7 cellular contexts compared by ENCODE assay signal in genomic region chr17:72708682-72709081, GRCh38.
A peak's percentile ranks its signal among the peaks of the same experiment; 100 is the strongest.
DNase-seq lines count a peak whose midpoint lies in the region; ATAC-seq lines count a peak whose summit lies in the region.
"Not testable (repeated sequence)": the region's sequence is repeated elsewhere in the genome, so short reads cannot be mapped to it uniquely, and the experiment has no call there.

No MANE protein-coding gene starts in this region.

- H3K4me1 Mint-ChIP-seq in CD4-positive, alpha-beta memory T cell = peaks cover 12 to 27% (median 20%) of the 10 kb centered on the region in 4 donors
- peaks cover 13% of the 10 kb centered on the region for H3K4me1 Mint-ChIP-seq in T-helper 17 cell
- H3K4me1 Mint-ChIP-seq in activated CD4-positive, alpha-beta memory T cell treated with anti-CD3 and anti-CD28 coated beads for 36 hours (ENCODE audit: low read depth) = peaks cover 37% of the 10 kb centered on the region
- peaks cover 64% of the 10 kb centered on the region for H3K4me1 Mint-ChIP-seq in activated T-helper 1 cell treated with anti-CD3 and anti-CD28 coated beads, Interleukin-12 subunit alpha, Interleukin-12 subunit beta, Interleukin-2, Interleukin-4 antibody, amounts not matched to agents 30 ng/mL and 10 ng/mL and 1 ng/mL, durations not matched to agents 14 hours and 24 hours and 36 hours (ENCODE audit: low read depth)
- H3K4me1 Mint-ChIP-seq in activated naive CD4-positive, alpha-beta T cell treated with anti-CD3 and anti-CD28 coated beads, Interleukin-2, amount 50 U/mL, for 24 hours = peaks cover 28% of the 10 kb centered on the region
- H3K4me1 Mint-ChIP-seq in naive thymus-derived CD4-positive, alpha-beta T cell = peaks cover 11 to 63% (median 23%) of the 10 kb centered on the region in 7 donors

- intact Hi-C loops in CD4-positive, alpha-beta memory T cell (cut with micrococcal nuclease); activated CD4-positive, alpha-beta memory T cell treated with anti-CD3 and anti-CD28 coated beads for 36 hours (cut with micrococcal nuclease): not testable (repeated sequence)
- intact Hi-C loops in activated T-helper 1 cell treated with anti-CD3 and anti-CD28 coated beads, Interleukin-12 subunit alpha, Interleukin-12 subunit beta, Interleukin-2, Interleukin-4 antibody, amounts not matched to agents 30 ng/mL and 10 ng/mL and 1 ng/mL, durations not matched to agents 14 hours and 24 hours and 36 hours (cut with micrococcal nuclease) = loop anchor here (2.0 to 5.0 kb wide), 3 partner anchors 18 to 604 kb away; partner anchors contain the start of gene CDC42EP4
- intact Hi-C loops in naive thymus-derived CD4-positive, alpha-beta T cell (cut with micrococcal nuclease) = loop anchor here in 1 of 2 donors (1.0 kb wide), 1 partner anchor 19 kb away; no protein-coding TSS in a partner anchor

- H3K4me3 ChIP-seq in CD4-positive, alpha-beta memory T cell (ENCODE audit: low read length in 2 of 2); naive thymus-derived CD4-positive, alpha-beta T cell (ENCODE audit: low read length): not testable (repeated sequence)

- peaks cover 7 to 18% (median 11%) of the 10 kb centered on the region in 8 donors for H3K9me3 Mint-ChIP-seq in CD4-positive, alpha-beta memory T cell
- H3K9me3 Mint-ChIP-seq in activated CD4-positive, alpha-beta memory T cell treated with anti-CD3 and anti-CD28 coated beads for 36 hours = peaks cover 19% of the 10 kb centered on the region
- H3K9me3 Mint-ChIP-seq in activated T-helper 1 cell treated with anti-CD3 and anti-CD28 coated beads, Interleukin-12 subunit alpha, Interleukin-12 subunit beta, Interleukin-2, Interleukin-4 antibody, amounts not matched to agents 30 ng/mL and 10 ng/mL and 1 ng/mL, durations not matched to agents 14 hours and 24 hours and 36 hours = peaks cover 25% of the 10 kb centered on the region
- H3K9me3 Mint-ChIP-seq in activated naive CD4-positive, alpha-beta T cell treated with anti-CD3 and anti-CD28 coated beads, Interleukin-2, amount 50 U/mL, for 24 hours = not testable (repeated sequence)
- peaks cover 0 to 35% (median 12%) of the 10 kb centered on the region in 11 donors for H3K9me3 Mint-ChIP-seq in naive thymus-derived CD4-positive, alpha-beta T cell

- CTCF ChIA-PET in CD4-positive, alpha-beta memory T cell (lab: Charles Lee; ENCODE audit: partially characterized antibody) = interaction anchor here (0.7 to 2.1 kb wide), 3 partner anchors 10 to 152 kb away, joined by 3 to 28 read pairs (median 4); no protein-coding TSS in a partner anchor
- CTCF ChIA-PET in activated CD4-positive, alpha-beta memory T cell treated with anti-CD3 and anti-CD28 coated beads for 36 hours (lab: Charles Lee) = interaction anchor here (1.0 to 1.9 kb wide), 4 partner anchors 11 to 151 kb away, joined by 3 to 8 read pairs (median 6); no protein-coding TSS in a partner anchor
- CTCF ChIA-PET in naive thymus-derived CD4-positive, alpha-beta T cell (lab: Charles Lee) = interaction anchor here (1.5 kb wide), 1 partner anchor 19 kb away, joined by 8 read pairs; no protein-coding TSS in a partner anchor

- H3K36me3 ChIP-seq in CD4-positive, alpha-beta memory T cell (ENCODE audit: insufficient read depth, low read length); naive thymus-derived CD4-positive, alpha-beta T cell (ENCODE audit: control insufficient read depth in 2 of 3, insufficient read depth in 3 of 3, low read length in 3 of 3): not testable (repeated sequence)

- not testable (repeated sequence) for H3K9me3 ChIP-seq in CD4-positive, alpha-beta memory T cell (ENCODE audit: control insufficient read depth in 1 of 2, low read length in 2 of 2); T-helper 17 cell (ENCODE audit: control insufficient read depth, low read length, poor library complexity, severe bottlenecking); naive thymus-derived CD4-positive, alpha-beta T cell (ENCODE audit: control insufficient read depth in 2 of 3, low read length in 3 of 3)

- H3K27me3 ChIP-seq in CD4-positive, alpha-beta memory T cell (ENCODE audit: insufficient read depth, low read length); naive thymus-derived CD4-positive, alpha-beta T cell (ENCODE audit: control insufficient read depth in 2 of 2, insufficient read depth in 2 of 2, low read length in 2 of 2): not testable (repeated sequence)

- peak in 1 of 5 donors; percentile 10 for DNase-seq in CD4-positive, alpha-beta memory T cell
- DNase-seq in T-helper 17 cell; epithelial cell of prostate (ENCODE audit: low read depth, low spot score): not testable (repeated sequence)
- peak; percentile 24 for DNase-seq in activated CD4-positive, alpha-beta memory T cell treated with anti-CD3 and anti-CD28 coated beads for 36 hours
- peak; percentile 35 for DNase-seq in activated T-helper 1 cell treated with anti-CD3 and anti-CD28 coated beads, Interleukin-12 subunit alpha, Interleukin-12 subunit beta, Interleukin-2, Interleukin-4 antibody, amounts not matched to agents 30 ng/mL and 10 ng/mL and 1 ng/mL, durations not matched to agents 14 hours and 24 hours and 36 hours (ENCODE audit: low spot score)
- DNase-seq in naive thymus-derived CD4-positive, alpha-beta T cell = peak in 2 of 9 donors; percentile 11 to 33

- ATAC-seq in T-helper 17 cell; naive thymus-derived CD4-positive, alpha-beta T cell: not testable (repeated sequence)

- not testable (repeated sequence) for H3K4me1 ChIP-seq in CD4-positive, alpha-beta memory T cell (ENCODE audit: insufficient read depth, low read length); naive thymus-derived CD4-positive, alpha-beta T cell (ENCODE audit: control insufficient read depth in 2 of 2, insufficient read depth in 2 of 2, low read length in 2 of 2)

- not testable (repeated sequence) for H3K27me3 Mint-ChIP-seq in CD4-positive, alpha-beta memory T cell; T-helper 17 cell; activated CD4-positive, alpha-beta memory T cell treated with anti-CD3 and anti-CD28 coated beads for 36 hours; activated T-helper 1 cell treated with anti-CD3 and anti-CD28 coated beads, Interleukin-12 subunit alpha, Interleukin-12 subunit beta, Interleukin-2, Interleukin-4 antibody, amounts not matched to agents 30 ng/mL and 10 ng/mL and 1 ng/mL, durations not matched to agents 14 hours and 24 hours and 36 hours (ENCODE audit: insufficient read depth); activated naive CD4-positive, alpha-beta T cell treated with anti-CD3 and anti-CD28 coated beads, Interleukin-2, amount 50 U/mL, for 24 hours; naive thymus-derived CD4-positive, alpha-beta T cell

- H3K27ac ChIP-seq in CD4-positive, alpha-beta memory T cell (ENCODE audit: low read depth, low read length); naive thymus-derived CD4-positive, alpha-beta T cell (ENCODE audit: low read depth, low read length): not testable (repeated sequence)
- H3K27ac ChIP-seq in epithelial cell of prostate = peak overlapping the region; percentile 94

- peaks cover 17 to 39% of the 10 kb centered on the region in 2 donors for H3K36me3 Mint-ChIP-seq in CD4-positive, alpha-beta memory T cell
- H3K36me3 Mint-ChIP-seq in T-helper 17 cell (ENCODE audit: low read depth) = not testable (repeated sequence)
- H3K36me3 Mint-ChIP-seq in activated CD4-positive, alpha-beta memory T cell treated with anti-CD3 and anti-CD28 coated beads for 36 hours = peaks cover 26% of the 10 kb centered on the region
- H3K36me3 Mint-ChIP-seq in activated T-helper 1 cell treated with anti-CD3 and anti-CD28 coated beads, Interleukin-12 subunit alpha, Interleukin-12 subunit beta, Interleukin-2, Interleukin-4 antibody, amounts not matched to agents 30 ng/mL and 10 ng/mL and 1 ng/mL, durations not matched to agents 14 hours and 24 hours and 36 hours (ENCODE audit: low read depth) = peaks cover 26% of the 10 kb centered on the region
- peaks cover 24% of the 10 kb centered on the region for H3K36me3 Mint-ChIP-seq in activated naive CD4-positive, alpha-beta T cell treated with anti-CD3 and anti-CD28 coated beads, Interleukin-2, amount 50 U/mL, for 24 hours
- peaks cover 9 to 59% (median 51%) of the 10 kb centered on the region in 5 donors for H3K36me3 Mint-ChIP-seq in naive thymus-derived CD4-positive, alpha-beta T cell

- H3K4me3 Mint-ChIP-seq in CD4-positive, alpha-beta memory T cell = peak overlapping the region in 4 of 8 donors; percentile 7 to 54 (median 14)
- H3K4me3 Mint-ChIP-seq in T-helper 17 cell; activated CD4-positive, alpha-beta memory T cell treated with anti-CD3 and anti-CD28 coated beads for 36 hours; activated naive CD4-positive, alpha-beta T cell treated with anti-CD3 and anti-CD28 coated beads, Interleukin-2, amount 50 U/mL, for 24 hours: not testable (repeated sequence)
- peak overlapping the region; percentile 38 for H3K4me3 Mint-ChIP-seq in activated T-helper 1 cell treated with anti-CD3 and anti-CD28 coated beads, Interleukin-12 subunit alpha, Interleukin-12 subunit beta, Interleukin-2, Interleukin-4 antibody, amounts not matched to agents 30 ng/mL and 10 ng/mL and 1 ng/mL, durations not matched to agents 14 hours and 24 hours and 36 hours
- peak overlapping the region in 6 of 10 donors; percentile 3 to 75 (median 28) for H3K4me3 Mint-ChIP-seq in naive thymus-derived CD4-positive, alpha-beta T cell

- POLR2A ChIA-PET in CD4-positive, alpha-beta memory T cell (lab: Charles Lee; ENCODE audit: partially characterized antibody); activated CD4-positive, alpha-beta memory T cell treated with anti-CD3 and anti-CD28 coated beads for 36 hours (lab: Charles Lee); naive thymus-derived CD4-positive, alpha-beta T cell (lab: Charles Lee): not testable (repeated sequence)

- peak overlapping the region in 4 of 7 donors; percentile 3 to 88 (median 26) for H3K27ac Mint-ChIP-seq in CD4-positive, alpha-beta memory T cell
- peak overlapping the region; percentile 71 for H3K27ac Mint-ChIP-seq in T-helper 17 cell
- H3K27ac Mint-ChIP-seq in activated CD4-positive, alpha-beta memory T cell treated with anti-CD3 and anti-CD28 coated beads for 36 hours = peak overlapping the region; percentile 65
- peak overlapping the region; percentile 82 for H3K27ac Mint-ChIP-seq in activated T-helper 1 cell treated with anti-CD3 and anti-CD28 coated beads, Interleukin-12 subunit alpha, Interleukin-12 subunit beta, Interleukin-2, Interleukin-4 antibody, amounts not matched to agents 30 ng/mL and 10 ng/mL and 1 ng/mL, durations not matched to agents 14 hours and 24 hours and 36 hours
- peak overlapping the region; percentile 69 for H3K27ac Mint-ChIP-seq in activated naive CD4-positive, alpha-beta T cell treated with anti-CD3 and anti-CD28 coated beads, Interleukin-2, amount 50 U/mL, for 24 hours
- H3K27ac Mint-ChIP-seq in naive thymus-derived CD4-positive, alpha-beta T cell = peak overlapping the region in 7 of 9 donors; percentile 6 to 91 (median 61)

Comparison
In these comparisons a context has a peak if more than half of its experiments do, and no peak if none do; other contexts are left out.
1. H3K27ac Mint-ChIP-seq: peak in every context shown above with its lines; median percentile 82 in activated T-helper 1 cell treated with anti-CD3 and anti-CD28 coated beads, Interleukin-12 subunit alpha, Interleukin-12 subunit beta, Interleukin-2, Interleukin-4 antibody, amounts not matched to agents 30 ng/mL and 10 ng/mL and 1 ng/mL, durations not matched to agents 14 hours and 24 hours and 36 hours; 71 in T-helper 17 cell; 69 in activated naive CD4-positive, alpha-beta T cell treated with anti-CD3 and anti-CD28 coated beads, Interleukin-2, amount 50 U/mL, for 24 hours; 65 in activated CD4-positive, alpha-beta memory T cell treated with anti-CD3 and anti-CD28 coated beads for 36 hours; 61 in naive thymus-derived CD4-positive, alpha-beta T cell; 26 in CD4-positive, alpha-beta memory T cell.